8 cellular contexts compared by ENCODE assay signal in genomic region chr14:74922752-74923401, GRCh38. TPM values are rescaled to one million over a fixed set of nuclear protein-coding genes. Genes with fewer than 3 reads are reported as not detected.
A peak's percentile ranks its signal among the peaks of the same experiment; 100 is the strongest.
DNase-seq lines count a peak whose midpoint lies in the region; ATAC-seq and TF ChIP-seq lines count a peak whose summit lies in the region.

RPS6KL1 (minus strand) TSS chr14:74923260; CDS start chr14:74921541, 1,719 bp downstream.

- H3K27me3 ChIP-seq in heart right ventricle (peaks cover 0 to 14% (median 0%) of the 10 kb centered on the region in 7 donors), transverse colon (no peaks in the 10 kb centered on the region)

- peak; percentile 89 for DNase-seq in ELR (ENCODE audit: low read depth)
- no peak for DNase-seq in HFF-Myc (ENCODE audit: extremely low read depth, low read depth)
- DNase-seq in NCI-H1105 treated with DMSO at 0.1 percent for 48 hours (lab: John Stamatoyannopoulos, UW), result peak; percentile 88
- DNase-seq in SW480 (ENCODE audit: low spot score), result peak; percentile 85
- peak; percentile 68 for DNase-seq in amniotic epithelial cell (ENCODE audit: low read depth)
- DNase-seq in heart right ventricle, result peak; percentile 83
- DNase-seq in pons (ENCODE audit: low spot score), result peak; percentile 88
- peak; percentile 88 for DNase-seq in transverse colon

- no peak for TF ChIP-seq POLR2A in transverse colon (IDR thresholded peaks at IDR 0.05)

- H3K4me1 ChIP-seq in heart right ventricle, result peaks cover 6 to 28% (median 18%) of the 10 kb centered on the region in 9 donors
- peaks cover 0 to 13% (median 7%) of the 10 kb centered on the region in 4 donors for H3K4me1 ChIP-seq in transverse colon

- H3K36me3 ChIP-seq in heart right ventricle, result peaks cover 0 to 8% (median 0%) of the 10 kb centered on the region in 9 donors
- H3K36me3 ChIP-seq in transverse colon, result no peaks in the 10 kb centered on the region

- intact Hi-C loops in heart right ventricle (cut with DNase I), result no loop called here
- intact Hi-C loops in transverse colon (cut with DNase I; ENCODE audit: low total_unique reads), result no loop called here

- no peaks in the 10 kb centered on the region for H3K9me3 ChIP-seq in heart right ventricle
- H3K9me3 ChIP-seq in transverse colon, result no peaks in the 10 kb centered on the region

- H3K4me3 ChIP-seq in HFF-Myc (replicated peaks; ENCODE audit: low read depth, low read length), result peak within 1 kb of the TSS; percentile 68
- H3K4me3 ChIP-seq in heart right ventricle, result peak within 1 kb of the TSS; percentile 66 to 81 (median 74)
- peak within 1 kb of the TSS; percentile 66 to 88 (median 76) for H3K4me3 ChIP-seq in transverse colon

- H3K27ac ChIP-seq in heart right ventricle (peak within 1 kb of the TSS in 9 of 10 donors; percentile 50 to 80 (median 67)), transverse colon (peak within 1 kb of the TSS; percentile 52 to 77 (median 58))

- ATAC-seq in heart right ventricle, result peak; percentile 93 to 97 (median 97)

- TF ChIP-seq EP300 in transverse colon (IDR thresholded peaks at IDR 0.05; ENCODE audit: low read depth), result no peak

- in situ Hi-C loops in transverse colon (cut with MboI; ENCODE audit: low pct_ligation_motif_present in 1 of 4, low pct_unique_long_range_greater_than_20kb in 1 of 4, low sequenced_read_pairs in 3 of 4), result no loop called here

- TF ChIP-seq CTCF in HFF-Myc (IDR thresholded peaks at IDR 0.05; ENCODE audit: low read depth, low read length, missing control alignments), result no peak
- peak in 2 of 9 donors; percentile 18 to 19 for TF ChIP-seq CTCF in heart right ventricle (IDR thresholded peaks at IDR 0.05)
- no peak for TF ChIP-seq CTCF in transverse colon (IDR thresholded peaks at IDR 0.05)

- 1 to 5% methylated on average over 49 to 51 of the region's 51 CpGs for WGBS in heart right ventricle, 2 donors
- 8% methylated on average over 30 of the region's 51 CpGs; no CpG with 5 or more reads in 1 of the 2 donors for WGBS in transverse colon (ENCODE audit: low coverage in 1 of 2), 2 donors

RNA-seq across cellular contexts. Expression of gene RPS6KL1, which starts in this region (rescaled TPM):
- total RNA-seq in heart right ventricle, result 10 to 100 TPM; 14.5 to 27.0 (median 21.9) TPM
- 10 to 100 TPM; 10.3 to 27.1 TPM for polyA plus RNA-seq in heart right ventricle
- total RNA-seq in transverse colon, result 10 to 100 TPM in 1 of 4 donors, 1 to 10 TPM in 2, not detected in 1; 6.4 to 54.1 (median 9.3) TPM
